27 cellular contexts compared by ENCODE assay signal in genomic region chr7:41847641-41848040, GRCh38.
"Had no signal": no experiment of that assay in that cellular context is flagged by ENCODE, and none has a peak within 500 bp of the region (broad histone marks: within the 10 kb centered on the region; RNA-seq: fewer than 3 reads in every experiment).

No MANE protein-coding gene starts in this region.

- H3K27ac ChIP-seq: body of pancreas, epithelial cell of prostate had no signal

- H3K4me1 ChIP-seq: body of pancreas had no signal

- H3K36me3 Mint-ChIP-seq: activated naive CD8-positive, alpha-beta T cell had no signal

- DNase-seq: activated CD4-positive, alpha-beta T cell treated with anti-CD3 and anti-CD28 coated beads for 36 hours; activated CD4-positive, alpha-beta T cell treated with anti-CD3 and anti-CD28 coated beads, Interleukin-2, amount 10 ng/mL, durations not matched to agents 24 days and 14 days; activated CD4-positive, alpha-beta T cell treated with anti-CD3 and anti-CD28 coated beads, Interleukin-2, amount 50 U/mL, for 4 hours; activated CD4-positive, CD25-positive, alpha-beta regulatory T cell; activated CD4-positive, CD25-positive, alpha-beta regulatory T cell treated with anti-CD3 and anti-CD28 coated beads, Interleukin-2, amount 50 U/mL, for 72 hours; activated CD8-positive, alpha-beta memory T cell treated with anti-CD3 and anti-CD28 coated beads for 24 hours; activated effector memory CD4-positive, alpha-beta T cell treated with Interleukin-2 at 50 U/mL for 16 hours; activated gamma-delta T cell treated with Interleukin-2 at 50 U/mL for 16 hours; activated naive CD4-positive, alpha-beta T cell treated with anti-CD3 and anti-CD28 coated beads, Interleukin-2, amount 50 U/mL, for 16 hours; activated naive CD4-positive, alpha-beta T cell treated with Interleukin-2 at 50 U/mL for 16 hours; activated T-cell treated with anti-CD3 and anti-CD28 coated beads, Interleukin-2, amount 50 U/mL, for 4 hours; amniotic stem cell; anterior cingulate cortex; body of pancreas; caudate nucleus; cortex of kidney; effector CD8-positive, alpha-beta T cell; foreskin fibroblast; head of caudate nucleus; hippocampal formation; T-helper 17 cell; T1000 had no signal

- H3K4me3 ChIP-seq: body of pancreas had no signal

- H3K9me3 ChIP-seq: body of pancreas had no signal

- H3K27ac Mint-ChIP-seq: activated CD4-positive, alpha-beta T cell treated with anti-CD3 and anti-CD28 coated beads for 36 hours; activated CD4-positive, alpha-beta T cell treated with anti-CD3 and anti-CD28 coated beads, Interleukin-2, amount 10 ng/mL, durations not matched to agents 24 days and 14 days; activated CD8-positive, alpha-beta T cell treated with anti-CD3 and anti-CD28 coated beads for 36 hours; activated naive CD8-positive, alpha-beta T cell; activated T-helper 17 cell treated with anti-CD3 and anti-CD28 coated beads, Interleukin-2, amount 50 U/mL, for 72 hours; T-helper 17 cell; T-helper 2 cell treated with Interferon-gamma antibody and Interleukin-4, amounts not matched to agents 5 μg/mL and 100 μg/mL, for 36 hours had no signal

- H3K27me3 Mint-ChIP-seq: activated CD4-positive, alpha-beta T cell treated with anti-CD3 and anti-CD28 coated beads, Interleukin-2, amount 10 ng/mL, durations not matched to agents 24 days and 14 days; activated naive CD8-positive, alpha-beta T cell; T-helper 17 cell had no signal

- H3K4me1 Mint-ChIP-seq: activated T-helper 17 cell treated with anti-CD3 and anti-CD28 coated beads, Interleukin-2, amount 50 U/mL, for 72 hours; T-helper 17 cell had no signal

- H3K27me3 ChIP-seq: body of pancreas had no signal

- H3K4me3 Mint-ChIP-seq: activated CD4-positive, alpha-beta T cell treated with anti-CD3 and anti-CD28 coated beads for 36 hours; activated CD4-positive, alpha-beta T cell treated with anti-CD3 and anti-CD28 coated beads, Interleukin-2, amount 10 ng/mL, durations not matched to agents 24 days and 14 days; activated CD8-positive, alpha-beta T cell treated with anti-CD3 and anti-CD28 coated beads for 36 hours; activated naive CD8-positive, alpha-beta T cell; activated T-cell treated with anti-CD3 and anti-CD28 coated beads, Interleukin-2, amount 50 U/mL, for 4 hours; activated T-helper 17 cell treated with anti-CD3 and anti-CD28 coated beads, Interleukin-2, amount 50 U/mL, for 72 hours; T-helper 17 cell; T-helper 2 cell treated with Interferon-gamma antibody and Interleukin-4, amounts not matched to agents 5 μg/mL and 100 μg/mL, for 36 hours had no signal

- ATAC-seq: activated CD4-positive, alpha-beta T cell treated with anti-CD3 and anti-CD28 coated beads for 36 hours; activated CD8-positive, alpha-beta T cell treated with anti-CD3 and anti-CD28 coated beads for 36 hours; activated T-cell treated with anti-CD3 and anti-CD28 coated beads, Interleukin-2, amount 50 U/mL, for 4 hours; activated T-helper 17 cell treated with anti-CD3 and anti-CD28 coated beads, Interleukin-2, amount 50 U/mL, for 72 hours; body of pancreas; T-helper 17 cell had no signal
